ENCODE assay signal across 8 cellular contexts in the genomic region with DNA sequence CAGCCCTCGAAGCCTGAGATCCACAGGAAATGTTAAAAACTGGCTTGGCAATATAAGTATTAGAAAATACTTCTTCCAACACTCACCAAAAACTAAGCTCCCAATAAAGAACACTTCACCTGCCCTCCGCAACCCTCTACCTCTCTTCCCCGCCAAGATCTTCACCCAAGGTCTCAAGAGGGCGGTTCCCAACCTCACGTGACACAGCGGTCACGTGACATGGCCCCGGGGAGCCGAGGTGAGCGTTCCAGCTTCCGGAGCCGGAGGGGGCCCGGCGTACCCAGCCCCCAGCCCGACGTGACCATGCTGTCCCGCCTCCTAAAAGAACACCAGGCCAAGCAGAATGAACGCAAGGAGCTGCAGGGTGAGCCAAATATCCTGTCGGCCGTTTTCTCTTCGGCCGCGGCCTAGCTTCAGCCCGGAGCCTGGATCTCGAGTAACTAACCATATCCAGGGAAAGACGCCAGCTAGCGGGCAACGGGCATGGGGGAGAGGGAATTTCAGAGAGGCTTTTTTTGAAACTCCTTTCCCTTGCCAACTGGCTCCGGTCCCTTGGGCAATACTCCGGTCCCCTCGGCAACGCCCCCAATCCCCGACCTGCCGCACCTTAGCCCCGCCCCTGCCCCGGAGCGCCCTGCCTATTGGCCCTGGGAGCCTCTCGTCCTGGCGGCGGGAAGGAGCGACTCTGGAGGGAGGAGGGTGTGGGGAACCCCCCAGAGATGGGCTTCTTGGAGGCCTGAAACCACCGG. TPM values are rescaled to one million over a fixed set of nuclear protein-coding genes. Genes with fewer than 3 reads are reported as not detected.
A peak's percentile ranks its signal among the peaks of the same experiment; 100 is the strongest.
DNase-seq lines count a peak whose midpoint lies in the region; ATAC-seq and TF ChIP-seq lines count a peak whose summit lies in the region.

Gene BLOC1S1 (plus strand): TSS at position 214 of the 749 bp plus-strand sequence. CDS start 6 bp downstream, at position 220.

- TF ChIP-seq CTCF in GM13977 (IDR thresholded peaks at IDR 0.05; ENCODE audit: extremely low read depth, insufficient read depth, missing control alignments): no peak
- TF ChIP-seq CTCF in adrenal gland (IDR thresholded peaks at IDR 0.05): peak in 3 of 6 experiments; percentile 8 to 19 (median 10)
- TF ChIP-seq CTCF in heart left ventricle (IDR thresholded peaks at IDR 0.05): peak in 3 of 12 donors; percentile 12 to 15 (median 14)
- TF ChIP-seq CTCF in upper lobe of left lung (IDR thresholded peaks at IDR 0.05): peak in 2 of 6 experiments; percentile 11 to 19

- no peaks in the 10 kb centered on the region for H3K27me3 ChIP-seq in adrenal gland
- no peaks in the 10 kb centered on the region for H3K27me3 ChIP-seq in heart left ventricle
- H3K27me3 ChIP-seq in upper lobe of left lung: no peaks in the 10 kb centered on the region

- intact Hi-C loops in adrenal gland (cut with DNase I): loop anchor here in 1 of 2 donors (5.0 kb wide), 1 partner anchor 59 kb away; no protein-coding TSS in a partner anchor
- intact Hi-C loops in heart left ventricle (cut with DNase I): no loop called here
- intact Hi-C loops in posterior vena cava (cut with DNase I): no loop called here

- H3K4me1 ChIP-seq in adrenal gland (replicated peaks in 1 of 2) (peaks cover 13 to 31% of the 10 kb centered on the region in 2 donors), heart left ventricle (peaks cover 3 to 83% (median 64%) of the 10 kb centered on the region in 12 donors), upper lobe of left lung (peaks cover 27 to 58% (median 39%) of the 10 kb centered on the region in 4 donors)

- 0 to 1% (median 1%) methylated on average over 20 to 42 of the region's 42 CpGs for WGBS in adrenal gland, 4 donors
- 0 to 2% (median 0%) methylated on average over 23 to 42 of the region's 42 CpGs for WGBS in heart left ventricle, 4 donors
- 0 to 2% methylated on average over 27 to 39 of the region's 42 CpGs for WGBS in upper lobe of left lung, 2 donors

- H3K9me3 ChIP-seq in adrenal gland (replicated peaks in 1 of 3) (no peaks in the 10 kb centered on the region), heart left ventricle (no peaks in the 10 kb centered on the region), upper lobe of left lung (no peaks in the 10 kb centered on the region)

- in situ Hi-C loops in GM13977 (cut with MboI; ENCODE audit: low pct_unique_long_range_greater_than_20kb, low sequenced_read_pairs, unreplicated experiment): no loop called here

- TF ChIP-seq EP300 in upper lobe of left lung (IDR thresholded peaks at IDR 0.05): peak in 2 of 4 donors; percentile 51 to 89

- H3K36me3 ChIP-seq in adrenal gland (replicated peaks in 1 of 2) (peaks cover 0 to 3% of the 10 kb centered on the region in 2 donors), heart left ventricle (peaks cover 0 to 16% (median 0%) of the 10 kb centered on the region in 9 donors), upper lobe of left lung (peaks cover 0 to 6% (median 2%) of the 10 kb centered on the region in 4 donors)

- TF ChIP-seq POLR2A in adrenal gland (IDR thresholded peaks at IDR 0.05): peak in 1 of 2 donors; percentile 59
- peak in 1 of 2 donors; percentile 55 for TF ChIP-seq POLR2A in heart left ventricle (IDR thresholded peaks at IDR 0.05)
- TF ChIP-seq POLR2A in upper lobe of left lung (IDR thresholded peaks at IDR 0.05): peak in 3 of 4 donors; percentile 15 to 72 (median 46)

- DNase-seq in GM13977 (ENCODE audit: low spot score) (peak; percentile 94), NCI-H146 treated with DMSO at 0.1 percent for 48 hours (lab: John Stamatoyannopoulos, UW; ENCODE audit: unreplicated experiment) (peak; percentile 81), T-helper 1 cell (peak; percentile 90 to 97 (median 91)), adrenal gland (peak; percentile 94 to 97 (median 95)), heart left ventricle (peak; percentile 91 to 96 (median 93)), posterior vena cava (ENCODE audit: low spot score) (peak; percentile 98), upper lobe of left lung (peak; percentile 94 to 97)

- H3K4me3 ChIP-seq in adrenal gland (peak within 1 kb of the TSS; percentile 27 to 70 (median 64)), heart left ventricle (peak within 1 kb of the TSS; percentile 56 to 93 (median 72)), upper lobe of left lung (peak within 1 kb of the TSS; percentile 78 to 97 (median 88))

- peak; percentile 92 for ATAC-seq in HG02870 (IDR thresholded peaks at IDR 0.05; ENCODE audit: unreplicated experiment)
- ATAC-seq in heart left ventricle: peak; percentile 56 to 75 (median 64)
- peak; percentile 87 to 92 for ATAC-seq in upper lobe of left lung (ENCODE audit: low FRiP score in 2 of 2)

- H3K27ac ChIP-seq in adrenal gland (peak within 1 kb of the TSS; percentile 57 to 96 (median 91)), heart left ventricle (peak within 1 kb of the TSS; percentile 89 to 99 (median 94)), upper lobe of left lung (peak within 1 kb of the TSS; percentile 93 to 97 (median 94))

RNA-seq across cellular contexts. Expression of gene BLOC1S1, which starts in this region (rescaled TPM):
- 100 to 1,000 TPM; 180 to 304 (median 220) TPM for total RNA-seq in adrenal gland
- polyA plus RNA-seq in adrenal gland: 1,000 to 10,000 TPM in 1 of 3 donors, 100 to 1,000 TPM in 2; 188 to 1,005 (median 657) TPM
- 100 to 1,000 TPM in 5 of 9 donors, 10 to 100 TPM in 4; 71.3 to 173 (median 131) TPM for total RNA-seq in heart left ventricle
- 100 to 1,000 TPM; 187 to 314 TPM for polyA plus RNA-seq in heart left ventricle
- total RNA-seq in posterior vena cava: 100 to 1,000 TPM; 115 to 118 TPM
- total RNA-seq in upper lobe of left lung: 100 to 1,000 TPM in 5 of 6 donors, 10 to 100 TPM in 1; 34.6 to 255 (median 139) TPM

Comparison
In these comparisons a context has a peak if more than half of its experiments do, and no peak if none do; other contexts are left out.
1. Peak in every context shown above with its lines: DNase-seq, ATAC-seq, H3K4me3 ChIP-seq and H3K27ac ChIP-seq.